7 cellular contexts compared by ENCODE assay signal in the genomic region with DNA sequence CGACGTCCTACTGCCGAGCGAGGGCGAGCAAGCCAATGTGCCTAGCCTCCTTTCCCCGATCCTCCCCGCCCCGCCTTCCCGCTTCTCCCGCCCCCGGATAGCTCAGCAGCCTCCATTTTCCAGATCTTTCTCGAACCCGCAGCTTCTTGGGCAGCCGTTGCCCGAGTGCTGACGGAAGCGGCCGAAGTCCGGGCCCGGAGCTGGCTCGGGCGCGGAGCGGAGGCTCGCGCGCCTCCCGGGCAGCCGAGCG. TPM values are rescaled to one million over a fixed set of nuclear protein-coding genes. Genes with fewer than 3 reads are reported as not detected.
DNase-seq lines count a peak whose midpoint lies in the region; ATAC-seq and FAIRE-seq lines count a peak whose summit lies in the region.

No MANE protein-coding gene starts in this region.

- ATAC-seq in GM19438 (IDR thresholded peaks at IDR 0.05; ENCODE audit: low read depth, unreplicated experiment): peak; percentile 68
- peak; percentile 60 for ATAC-seq in HG03469 (IDR thresholded peaks at IDR 0.05; ENCODE audit: unreplicated experiment)

- peak; percentile 84 for DNase-seq in Daoy (ENCODE audit: low read depth)
- DNase-seq in RCC 7860 (ENCODE audit: low spot score): peak; percentile 74
- peak; percentile 84 for DNase-seq in cerebellar cortex (ENCODE audit: low spot score)
- peak; percentile 65 for DNase-seq in stimulated activated CD4-positive, alpha-beta T cell treated with anti-CD3 and anti-CD28 coated beads, Interleukin-1b, Interleukin-23, amount 100 ng/mL, for 48 hours

- FAIRE-seq in RCC 7860 (lab: Jason Lieb, UNC): no peak

- peak overlapping the region; percentile 85 for H3K27ac ChIP-seq in layer of hippocampus (ENCODE audit: low read depth, low read length)

- no peaks in the 10 kb centered on the region for H3K27me3 ChIP-seq in layer of hippocampus (ENCODE audit: control insufficient read depth, insufficient read depth, low read length)

RNA-seq across cellular contexts. Expression of a gene that starts 0.2 kb away (rescaled TPM):
- total RNA-seq in Daoy (2014; rRNA removed; shearing (Covaris generic)): 7.9 and 10.5 TPM in 2 replicates

RNA-seq across cellular contexts. Expression of a gene that starts 51.8 kb away (rescaled TPM):
- not detected in 2 replicates for total RNA-seq in Daoy (2014; rRNA removed; shearing (Covaris generic))

Comparison
In these comparisons a context has a peak if more than half of its experiments do, and no peak if none do; other contexts are left out.
1. Peak in every context shown above with its lines: DNase-seq, ATAC-seq and H3K27ac ChIP-seq.